Comparison of ENCODE assay signal across 8 cellular contexts in the genomic region with DNA sequence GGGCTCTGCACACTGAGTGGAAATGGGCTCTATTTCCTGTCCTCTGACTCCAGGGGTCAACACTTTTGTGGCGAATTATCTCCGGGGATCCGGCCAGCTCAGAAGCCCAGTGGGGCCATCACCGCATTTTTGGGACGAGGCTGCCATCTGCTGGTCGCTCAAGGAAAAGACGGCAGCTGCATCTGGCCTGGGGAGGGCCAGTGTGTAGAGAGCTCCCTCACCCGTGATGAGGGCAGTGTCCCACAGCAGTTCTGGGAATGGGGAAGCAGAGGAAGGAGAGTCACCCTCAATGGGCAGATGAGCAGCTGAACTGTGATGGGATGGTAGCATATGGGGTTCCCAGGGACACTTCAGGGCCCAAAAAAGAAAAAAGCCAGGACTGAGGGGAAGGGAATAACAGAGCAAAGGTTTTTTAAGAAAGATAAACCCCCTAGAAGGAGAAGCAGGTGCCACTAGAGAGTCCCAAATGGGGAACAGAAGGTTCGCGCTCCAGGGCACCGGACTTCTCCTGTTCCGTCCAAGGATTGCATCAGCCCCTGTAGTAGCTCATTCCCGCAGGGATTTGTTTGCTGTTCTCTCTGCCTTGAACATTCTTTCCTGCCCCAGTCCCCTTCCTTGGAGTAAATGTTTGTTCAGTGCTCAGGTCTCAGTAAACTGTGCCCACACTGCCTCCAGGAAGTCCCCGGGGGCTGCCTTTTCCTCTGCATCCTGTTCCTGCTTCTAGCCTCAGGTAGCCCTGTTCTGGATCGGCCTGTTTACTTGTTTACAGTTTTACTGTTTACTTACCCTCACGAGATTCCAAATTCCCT. TPM values are rescaled to one million over a fixed set of nuclear protein-coding genes. Genes with fewer than 3 reads are reported as not detected.
DNase-seq lines count a peak whose midpoint lies in the region; ATAC-seq and TF ChIP-seq lines count a peak whose summit lies in the region.

No MANE protein-coding gene starts in this region.

- H3K4me3 ChIP-seq in BJ (ENCODE audit: low read depth, low read length) = no peak overlapping the region
- no peak overlapping the region for H3K4me3 ChIP-seq in OCI-LY7 (ENCODE audit: low read depth, low read length, poor library complexity, severe bottlenecking)
- no peak overlapping the region for H3K4me3 ChIP-seq in esophagus squamous epithelium
- H3K4me3 ChIP-seq in naive thymus-derived CD4-positive, alpha-beta T cell (ENCODE audit: low read length) = no peak overlapping the region

- no peak for TF ChIP-seq POLR2A in esophagus squamous epithelium (IDR thresholded peaks at IDR 0.05)

- no peaks in the 10 kb centered on the region for H4K20me1 ChIP-seq in OCI-LY7 (ENCODE audit: insufficient read depth, low read length)

- no TSS peak for BruUV-seq in OCI-LY7 (replicated peaks; lab: Mats Ljungman, UMichigan)

- H3K4me1 ChIP-seq in OCI-LY7 (ENCODE audit: insufficient read depth, low read length, poor library complexity, severe bottlenecking) (no peaks in the 10 kb centered on the region), esophagus squamous epithelium (peaks cover 0 to 12% (median 0%) of the 10 kb centered on the region in 3 donors)
- H3K4me1 ChIP-seq in naive thymus-derived CD4-positive, alpha-beta T cell (ENCODE audit: control insufficient read depth in 2 of 2, insufficient read depth in 2 of 2, low read length in 2 of 2) = no peaks in the 10 kb centered on the region

- POLR2A ChIA-PET in BJ (lab: Charles Lee) (no interaction called here), OCI-LY7 (lab: Charles Lee) (interaction anchor here (0.5 kb wide), 1 partner anchor 18 kb away, joined by 3 read pairs; no protein-coding TSS in a partner anchor)
- POLR2A ChIA-PET in naive thymus-derived CD4-positive, alpha-beta T cell (lab: Charles Lee) = interaction anchor here (0.6 kb wide), 1 partner anchor 1307 kb away, joined by 4 read pairs; no protein-coding TSS in a partner anchor

- peak overlapping the region in 2 of 9 donors; percentile 50 to 88 for H3K27ac Mint-ChIP-seq in naive thymus-derived CD4-positive, alpha-beta T cell

- 39 to 49% methylated on average over 10 to 11 of the region's 16 CpGs for WGBS in esophagus squamous epithelium, 2 donors

- no peaks in the 10 kb centered on the region for H3K79me2 ChIP-seq in OCI-LY7 (ENCODE audit: insufficient read depth, low read depth, low read length)

- TF ChIP-seq CTCF in BJ (IDR thresholded peaks at IDR 0.05; ENCODE audit: insufficient read depth, low read depth, low read length) (peak; percentile 87), OCI-LY7 (conservative IDR thresholded peaks at IDR 0.05; ENCODE audit: low read length) (peak; percentile 88), esophagus squamous epithelium (IDR thresholded peaks at IDR 0.05) (peak in 5 of 6 experiments; percentile 73 to 85 (median 80))

- peak; percentile 90 for ATAC-seq in HG03571 (IDR thresholded peaks at IDR 0.05; ENCODE audit: unreplicated experiment)
- ATAC-seq in naive thymus-derived CD4-positive, alpha-beta T cell = peak; percentile 87

- no peak overlapping the region for H3K4me2 ChIP-seq in OCI-LY7 (ENCODE audit: low read length)

- H3K9me3 ChIP-seq in OCI-LY7 (ENCODE audit: low read length) (no peaks in the 10 kb centered on the region), esophagus squamous epithelium (no peaks in the 10 kb centered on the region)
- no peaks in the 10 kb centered on the region for H3K9me3 ChIP-seq in naive thymus-derived CD4-positive, alpha-beta T cell (ENCODE audit: control insufficient read depth in 2 of 3, low read length in 3 of 3)

- DNase-seq in BJ (ENCODE audit: low read depth) = no peak
- DNase-seq in GM19240 (ENCODE audit: insufficient read length, low spot score) = peak; percentile 61
- peak; percentile 53 for DNase-seq in OCI-LY7 (ENCODE audit: low spot score)
- DNase-seq in activated T-cell treated with anti-CD3 and anti-CD28 coated beads, Interleukin-2, amount 50 U/mL, for 1 hour = peak; percentile 72
- DNase-seq in esophagus squamous epithelium (lab: John Stamatoyannopoulos, UW) = peak; percentile 12
- DNase-seq in naive thymus-derived CD4-positive, alpha-beta T cell = peak; percentile 20 to 71 (median 45)
- DNase-seq in stimulated activated CD8-positive, alpha-beta memory T cell treated with anti-CD3 and anti-CD28 coated beads, Interleukin-7, amount 100 ng/mL, for 48 hours (ENCODE audit: extremely low read depth in 1 of 2, low read depth in 1 of 2) = peak; percentile 34 to 35

- H3K27me3 ChIP-seq in BJ (ENCODE audit: control insufficient read depth, insufficient read depth, low read length) (no peaks in the 10 kb centered on the region; the same call in 1 of the 2 replicates), esophagus squamous epithelium (no peaks in the 10 kb centered on the region)
- no peaks in the 10 kb centered on the region for H3K27me3 ChIP-seq in naive thymus-derived CD4-positive, alpha-beta T cell (ENCODE audit: control insufficient read depth in 2 of 2, insufficient read depth in 2 of 2, low read length in 2 of 2)

- 0 out of 2 replicates have a peak overlapping the region, but pooled peaks have one; percentile 20 for H2AFZ ChIP-seq in OCI-LY7 (ENCODE audit: low read length)

- H3K27ac ChIP-seq in OCI-LY7 (ENCODE audit: low read depth, low read length, poor library complexity, severe bottlenecking) = no peak overlapping the region
- no peak overlapping the region for H3K27ac ChIP-seq in esophagus squamous epithelium
- no peak overlapping the region for H3K27ac ChIP-seq in naive thymus-derived CD4-positive, alpha-beta T cell (ENCODE audit: low read depth, low read length)

- no peaks in the 10 kb centered on the region for H3K9me2 ChIP-seq in OCI-LY7 (ENCODE audit: insufficient read depth, low read length)

- H3K36me3 Mint-ChIP-seq in naive thymus-derived CD4-positive, alpha-beta T cell = no peaks in the 10 kb centered on the region

- intact Hi-C loops in OCI-LY7 (cut with micrococcal nuclease; ENCODE audit: unreplicated experiment) = loop anchor here (2.0 to 10.0 kb wide), 4 partner anchors 700 to 1216 kb away; partner anchors contain the start of genes ITFG1, NETO2 and PHKB
- intact Hi-C loops in esophagus squamous epithelium (cut with DNase I) = loop anchor here (5.0 to 10.0 kb wide), 2 partner anchors 1023 to 1210 kb away; partner anchors contain the start of gene NETO2
- intact Hi-C loops in naive thymus-derived CD4-positive, alpha-beta T cell (cut with micrococcal nuclease) = loop anchor here (1.0 to 10.0 kb wide), 11 partner anchors 9 to 1610 kb away; partner anchors contain the start of genes ORC6 (in 2 of the 2), VPS35 (in 2 of the 2) and NETO2 (in 1 of the 2)

- peak overlapping the region in 1 of 10 donors; percentile 32 for H3K4me3 Mint-ChIP-seq in naive thymus-derived CD4-positive, alpha-beta T cell

- H3K4me1 Mint-ChIP-seq in naive thymus-derived CD4-positive, alpha-beta T cell = peaks cover 0 to 8% (median 4%) of the 10 kb centered on the region in 7 donors

- H3K9me3 Mint-ChIP-seq in naive thymus-derived CD4-positive, alpha-beta T cell = no peaks in the 10 kb centered on the region

- H3K27me3 Mint-ChIP-seq in naive thymus-derived CD4-positive, alpha-beta T cell = peaks cover 4 to 8% (median 4%) of the 10 kb centered on the region in 5 donors

- CTCF ChIA-PET in BJ (lab: Yijun Ruan, JAX) = interaction anchor here (0.5 to 4.1 kb wide), 44 partner anchors 8 to 1372 kb away, joined by 3 to 57 read pairs (median 3); partner anchors contain the start of gene NETO2
- CTCF ChIA-PET in OCI-LY7 (lab: Charles Lee; ENCODE audit: unreplicated experiment) = interaction anchor here (0.6 to 1.1 kb wide), 3 partner anchors 642 to 1128 kb away, joined by 3 read pairs; no protein-coding TSS in a partner anchor
- CTCF ChIA-PET in naive thymus-derived CD4-positive, alpha-beta T cell (lab: Charles Lee) = interaction anchor here (0.6 to 2.0 kb wide), 8 partner anchors 9 to 1217 kb away, joined by 3 to 16 read pairs (median 4); no protein-coding TSS in a partner anchor

- H3K36me3 ChIP-seq in BJ (ENCODE audit: control insufficient read depth, insufficient read depth, low read length) (no peaks in the 10 kb centered on the region), OCI-LY7 (ENCODE audit: insufficient read depth, low read length) (no peaks in the 10 kb centered on the region), esophagus squamous epithelium (no peaks in the 10 kb centered on the region)
- H3K36me3 ChIP-seq in naive thymus-derived CD4-positive, alpha-beta T cell (ENCODE audit: control insufficient read depth in 2 of 3, insufficient read depth in 3 of 3, low read length in 3 of 3) = no peaks in the 10 kb centered on the region

RNA-seq across cellular contexts. Expression of gene ABCC12, which starts 9.3 kb away (rescaled TPM):
- not detected in 2 replicates for polyA plus RNA-seq in BJ (2011; rRNA removed)
- not detected in 2 replicates for polyA minus RNA-seq in BJ (2011; rRNA and poly(A)+ RNA removed)
- total RNA-seq in OCI-LY7 (2014; rRNA removed; shearing (Covaris generic)) = not detected in 2 replicates
- not detected in 2 replicates for total RNA-seq in OCI-LY7 (2022)
- total RNA-seq in esophagus squamous epithelium = not detected
- total RNA-seq in naive thymus-derived CD4-positive, alpha-beta T cell = not detected
- not detected for polyA plus RNA-seq in naive thymus-derived CD4-positive, alpha-beta T cell
